9 cellular contexts compared by ENCODE assay signal in the genomic region with DNA sequence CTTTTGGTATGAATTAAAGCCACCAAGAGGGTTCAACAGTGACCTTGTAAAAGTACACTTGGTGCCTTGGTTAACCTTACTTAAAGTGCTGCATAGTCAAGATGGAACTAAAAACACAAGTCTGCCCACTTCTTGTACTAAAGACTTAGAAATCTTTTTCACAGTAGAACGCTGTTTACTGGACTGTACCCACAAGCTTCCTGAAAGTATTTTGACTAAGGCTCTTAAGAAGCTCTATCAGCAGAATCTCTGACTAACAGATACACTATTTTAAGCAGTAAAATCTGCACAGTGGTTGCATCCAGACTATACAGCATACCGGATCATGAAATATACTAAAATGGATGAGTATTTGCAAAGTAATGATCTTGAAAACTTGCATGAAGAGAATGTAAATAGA. TPM values are rescaled to one million over a fixed set of nuclear protein-coding genes. Genes with fewer than 3 reads are reported as not detected.
A peak's percentile ranks its signal among the peaks of the same experiment; 100 is the strongest.
DNase-seq lines count a peak whose midpoint lies in the region; ATAC-seq and TF ChIP-seq lines count a peak whose summit lies in the region.
"Had no signal": no experiment of that assay in that cellular context is flagged by ENCODE, and none has a peak within 500 bp of the region (broad histone marks: within the 10 kb centered on the region; RNA-seq: fewer than 3 reads in every experiment).

No MANE protein-coding gene starts in this region.

- no peak for TF ChIP-seq CTCF in tibial nerve (IDR thresholded peaks at IDR 0.05)

- H3K4me1 ChIP-seq in tibial nerve: peaks cover 0 to 30% (median 0%) of the 10 kb centered on the region in 4 donors

- peak; percentile 57 for DNase-seq in A172 (ENCODE audit: low spot score)
- peak; percentile 61 for DNase-seq in astrocyte of the hippocampus (ENCODE audit: low read depth, low spot score)
- no peak for DNase-seq in NCI-H2196 treated with DMSO at 0.1 percent for 48 hours (lab: John Stamatoyannopoulos, UW; ENCODE audit: unreplicated experiment)
- no peak for DNase-seq in tibial nerve (ENCODE audit: low spot score in 2 of 2)
- no peak for DNase-seq in NCI-H510A (lab: John Stamatoyannopoulos, UW)
- DNase-seq in Ammon's horn (ENCODE audit: low spot score): no peak
- DNase-seq: NCI-H1092 had no signal

- no peak for TF ChIP-seq EP300 in tibial nerve (IDR thresholded peaks at IDR 0.05)

- H3K27me3 ChIP-seq in tibial nerve: no peaks in the 10 kb centered on the region

- H3K27ac ChIP-seq in tibial nerve: no peak overlapping the region

- no peaks in the 10 kb centered on the region for H3K9me3 ChIP-seq in tibial nerve

- no peak for TF ChIP-seq POLR2A in tibial nerve (IDR thresholded peaks at IDR 0.05)

- ATAC-seq in GM18519 (IDR thresholded peaks at IDR 0.05; ENCODE audit: low FRiP score, unreplicated experiment) (peak; percentile 79), HG03342 (IDR thresholded peaks at IDR 0.05; ENCODE audit: unreplicated experiment) (peak; percentile 58)

- H3K36me3 ChIP-seq in tibial nerve: no peaks in the 10 kb centered on the region

- WGBS in tibial nerve, 2 donors: 83 to 89% methylated on average over 2 of the region's 2 CpGs

- no peak overlapping the region for H3K4me3 ChIP-seq in tibial nerve

RNA-seq across cellular contexts. Expression of gene RAB28, which starts 7.2 kb away (rescaled TPM):
- total RNA-seq in A172 (2014; rRNA removed; shearing (Covaris generic)): 26.5 and 34.8 TPM in 2 replicates
- 10 to 100 TPM; 18.3 to 32.2 (median 28.5) TPM for total RNA-seq in tibial nerve

Comparison
In these comparisons a context has a peak if more than half of its experiments do, and no peak if none do; other contexts are left out.
1. DNase-seq: peak in A172 (single experiment) and astrocyte of the hippocampus (single experiment); none in NCI-H2196 treated with DMSO at 0.1 percent for 48 hours (single experiment), tibial nerve (0 of 2), NCI-H510A (single experiment) and Ammon's horn (single experiment).